12 cellular contexts compared by ENCODE assay signal in genomic region chr1:151905443-151906323, GRCh38. TPM values are rescaled to one million over a fixed set of nuclear protein-coding genes. Genes with fewer than 3 reads are reported as not detected.
DNase-seq lines count a peak whose midpoint lies in the region; ATAC-seq, FAIRE-seq and TF ChIP-seq lines count a peak whose summit lies in the region.
"Not testable (repeated sequence)": the region's sequence is repeated elsewhere in the genome, so short reads cannot be mapped to it uniquely, and the experiment has no call there.
"Had no signal": no experiment of that assay in that cellular context is flagged by ENCODE, and none has a peak within 500 bp of the region (broad histone marks: within the 10 kb centered on the region; RNA-seq: fewer than 3 reads in every experiment).

No MANE protein-coding gene starts in this region.

- H3K4me3 Mint-ChIP-seq in activated CD8-positive, alpha-beta T cell treated with anti-CD3 and anti-CD28 coated beads for 36 hours: peak overlapping the region; percentile 68
- H3K4me3 Mint-ChIP-seq in effector memory CD8-positive, alpha-beta T cell: peak overlapping the region; percentile 36 to 77

- not testable (repeated sequence) for H3K4me1 ChIP-seq in kidney (ENCODE audit: control insufficient read depth in 1 of 2, insufficient read depth in 1 of 2, low read depth in 1 of 2, low read length in 2 of 2); urinary bladder (ENCODE audit: insufficient read depth)

- CTCF ChIA-PET in RWPE1 (lab: Yijun Ruan, JAX): interaction anchor here (0.6 kb wide), 1 partner anchor 29 kb away, joined by 4 read pairs; no protein-coding TSS in a partner anchor
- CTCF ChIA-PET in activated CD8-positive, alpha-beta T cell treated with anti-CD3 and anti-CD28 coated beads for 36 hours (lab: Charles Lee): interaction anchor here (0.6 to 1.7 kb wide), 6 partner anchors 15 to 143 kb away, joined by 3 to 8 read pairs (median 3); partner anchors contain the start of gene MRPL9

- POLR2A ChIA-PET in RWPE1 (lab: Yijun Ruan, JAX; ENCODE audit: low non-redundant PET): not testable (repeated sequence)
- POLR2A ChIA-PET in activated CD8-positive, alpha-beta T cell treated with anti-CD3 and anti-CD28 coated beads for 36 hours (lab: Charles Lee): interaction anchor here (0.8 to 1.4 kb wide), 6 partner anchors 22 to 502 kb away, joined by 3 to 14 read pairs (median 3); partner anchors contain the start of gene TDRKH

- peak; percentile 18 for ATAC-seq in activated CD8-positive, alpha-beta T cell treated with anti-CD3 and anti-CD28 coated beads for 36 hours
- ATAC-seq in activated naive CD4-positive, alpha-beta T cell treated with anti-CD3 and anti-CD28 coated beads, Interleukin-2, amount 50 U/mL, for 72 hours: peak; percentile 12 to 17
- not testable (repeated sequence) for ATAC-seq in effector memory CD8-positive, alpha-beta T cell (replicated peaks)

- H3K36me3 Mint-ChIP-seq in activated CD8-positive, alpha-beta T cell treated with anti-CD3 and anti-CD28 coated beads for 36 hours (ENCODE audit: low read depth): peaks cover 70% of the 10 kb centered on the region
- H3K36me3 Mint-ChIP-seq in activated naive CD4-positive, alpha-beta T cell treated with anti-CD3 and anti-CD28 coated beads, Interleukin-2, amount 50 U/mL, for 72 hours: peaks cover 53 to 77% of the 10 kb centered on the region in 2 donors
- not testable (repeated sequence) for H3K36me3 Mint-ChIP-seq in effector memory CD8-positive, alpha-beta T cell (ENCODE audit: insufficient read depth)

- peak overlapping the region; percentile 100 for H3K27ac Mint-ChIP-seq in activated CD8-positive, alpha-beta T cell treated with anti-CD3 and anti-CD28 coated beads for 36 hours
- H3K27ac Mint-ChIP-seq in activated naive CD4-positive, alpha-beta T cell treated with anti-CD3 and anti-CD28 coated beads, Interleukin-2, amount 50 U/mL, for 72 hours: peak overlapping the region; percentile 91 to 97
- H3K27ac Mint-ChIP-seq in effector memory CD8-positive, alpha-beta T cell: peak overlapping the region; percentile 63 to 94

- DNase-seq in EL: peak; percentile 34
- DNase-seq in RWPE1 (ENCODE audit: low spot score); activated naive CD4-positive, alpha-beta T cell treated with anti-CD3 and anti-CD28 coated beads, Interleukin-2, amount 50 U/mL, for 72 hours (ENCODE audit: low spot score in 2 of 2); effector memory CD8-positive, alpha-beta T cell; kidney: not testable (repeated sequence)
- peak; percentile 37 for DNase-seq in activated CD8-positive, alpha-beta T cell treated with anti-CD3 and anti-CD28 coated beads for 36 hours
- peak; percentile 15 for DNase-seq in pulmonary artery endothelial cell (ENCODE audit: low read depth, low spot score)

- not testable (repeated sequence) for H3K4me3 ChIP-seq in kidney (ENCODE audit: low read length in 2 of 2); urinary bladder (ENCODE audit: low read depth, low read length)

- H3K9ac ChIP-seq in kidney (ENCODE audit: low read length in 2 of 2): peak overlapping the region in 1 of 2 donors; percentile 19

- H3K9me3 ChIP-seq in kidney (ENCODE audit: control insufficient read depth in 1 of 2, low read length in 2 of 2): not testable (repeated sequence)

- intact Hi-C loops in activated CD8-positive, alpha-beta T cell treated with anti-CD3 and anti-CD28 coated beads for 36 hours (cut with micrococcal nuclease); kidney (cut with DNase I): not testable (repeated sequence)

- not testable (repeated sequence) for TF ChIP-seq CTCF in RWPE1 (conservative IDR thresholded peaks at IDR 0.05; ENCODE audit: low read depth); activated CD8-positive, alpha-beta T cell treated with anti-CD3 and anti-CD28 coated beads for 36 hours (IDR thresholded peaks at IDR 0.05); kidney (IDR thresholded peaks at IDR 0.05; ENCODE audit: borderline replicate concordance, extremely low read depth, insufficient read depth)

- not testable (repeated sequence) for H3K36me3 ChIP-seq in kidney (ENCODE audit: control insufficient read depth in 1 of 2, insufficient read depth in 2 of 2, low read length in 2 of 2); urinary bladder (ENCODE audit: insufficient read depth)

- not testable (repeated sequence) for H3K27me3 Mint-ChIP-seq in activated CD8-positive, alpha-beta T cell treated with anti-CD3 and anti-CD28 coated beads for 36 hours; effector memory CD8-positive, alpha-beta T cell

- H3K27ac ChIP-seq in RWPE1 (peak overlapping the region; percentile 49), kidney (ENCODE audit: low read depth in 2 of 2, low read length in 2 of 2) (peak overlapping the region; percentile 20 to 45), urinary bladder (ENCODE audit: low read depth) (peak overlapping the region; percentile 38)

- not testable (repeated sequence) for FAIRE-seq in kidney (lab: Jason Lieb, UNC)

- H3K9me3 Mint-ChIP-seq in activated CD8-positive, alpha-beta T cell treated with anti-CD3 and anti-CD28 coated beads for 36 hours: peaks cover 31% of the 10 kb centered on the region
- H3K9me3 Mint-ChIP-seq in activated naive CD4-positive, alpha-beta T cell treated with anti-CD3 and anti-CD28 coated beads, Interleukin-2, amount 50 U/mL, for 72 hours: peaks cover 24 to 42% of the 10 kb centered on the region in 2 donors
- not testable (repeated sequence) for H3K9me3 Mint-ChIP-seq in effector memory CD8-positive, alpha-beta T cell

- peaks cover 54% of the 10 kb centered on the region for H3K4me1 Mint-ChIP-seq in activated CD8-positive, alpha-beta T cell treated with anti-CD3 and anti-CD28 coated beads for 36 hours (ENCODE audit: low read depth)
- H3K4me1 Mint-ChIP-seq in effector memory CD8-positive, alpha-beta T cell (ENCODE audit: low read depth in 2 of 2): peaks cover 29 to 33% of the 10 kb centered on the region in 2 donors

- WGBS in urinary bladder: 57% methylated on average over 22 of the region's 22 CpGs

RNA-seq across cellular contexts. Expression of gene THEM4, which starts 3.6 kb away (rescaled TPM):
- 10 to 100 TPM; 19.9 to 22.0 TPM for total RNA-seq in activated CD8-positive, alpha-beta T cell treated with anti-CD3 and anti-CD28 coated beads for 36 hours
- 10 to 100 TPM; 20.4 to 27.4 TPM for total RNA-seq in activated naive CD4-positive, alpha-beta T cell treated with anti-CD3 and anti-CD28 coated beads, Interleukin-2, amount 50 U/mL, for 72 hours
- 17.5 TPM for total RNA-seq in kidney
- polyA plus RNA-seq in kidney (ENCODE audit: insufficient read depth, low read depth, low replicate concordance): 27.9 TPM
- total RNA-seq in pulmonary artery endothelial cell: 11.4 and 18.0 TPM in 2 replicates
- 16.5 TPM for total RNA-seq in urinary bladder
- polyA plus RNA-seq in urinary bladder: 12.5 TPM

RNA-seq across cellular contexts. Expression of gene THEM5, which starts 52.2 kb away (rescaled TPM):
- total RNA-seq in activated CD8-positive, alpha-beta T cell treated with anti-CD3 and anti-CD28 coated beads for 36 hours: not detected
- not detected for total RNA-seq in activated naive CD4-positive, alpha-beta T cell treated with anti-CD3 and anti-CD28 coated beads, Interleukin-2, amount 50 U/mL, for 72 hours
- total RNA-seq in kidney: not detected
- polyA plus RNA-seq in kidney (ENCODE audit: insufficient read depth, low read depth, low replicate concordance): not detected
- not detected in 2 replicates for total RNA-seq in pulmonary artery endothelial cell
- total RNA-seq in urinary bladder: not detected
- not detected for polyA plus RNA-seq in urinary bladder
- total RNA-seq: gastrocnemius medialis, lower lobe of right lung, right lobe of liver, uterus had no signal
